7 cellular contexts compared by ENCODE assay signal in the genomic region with DNA sequence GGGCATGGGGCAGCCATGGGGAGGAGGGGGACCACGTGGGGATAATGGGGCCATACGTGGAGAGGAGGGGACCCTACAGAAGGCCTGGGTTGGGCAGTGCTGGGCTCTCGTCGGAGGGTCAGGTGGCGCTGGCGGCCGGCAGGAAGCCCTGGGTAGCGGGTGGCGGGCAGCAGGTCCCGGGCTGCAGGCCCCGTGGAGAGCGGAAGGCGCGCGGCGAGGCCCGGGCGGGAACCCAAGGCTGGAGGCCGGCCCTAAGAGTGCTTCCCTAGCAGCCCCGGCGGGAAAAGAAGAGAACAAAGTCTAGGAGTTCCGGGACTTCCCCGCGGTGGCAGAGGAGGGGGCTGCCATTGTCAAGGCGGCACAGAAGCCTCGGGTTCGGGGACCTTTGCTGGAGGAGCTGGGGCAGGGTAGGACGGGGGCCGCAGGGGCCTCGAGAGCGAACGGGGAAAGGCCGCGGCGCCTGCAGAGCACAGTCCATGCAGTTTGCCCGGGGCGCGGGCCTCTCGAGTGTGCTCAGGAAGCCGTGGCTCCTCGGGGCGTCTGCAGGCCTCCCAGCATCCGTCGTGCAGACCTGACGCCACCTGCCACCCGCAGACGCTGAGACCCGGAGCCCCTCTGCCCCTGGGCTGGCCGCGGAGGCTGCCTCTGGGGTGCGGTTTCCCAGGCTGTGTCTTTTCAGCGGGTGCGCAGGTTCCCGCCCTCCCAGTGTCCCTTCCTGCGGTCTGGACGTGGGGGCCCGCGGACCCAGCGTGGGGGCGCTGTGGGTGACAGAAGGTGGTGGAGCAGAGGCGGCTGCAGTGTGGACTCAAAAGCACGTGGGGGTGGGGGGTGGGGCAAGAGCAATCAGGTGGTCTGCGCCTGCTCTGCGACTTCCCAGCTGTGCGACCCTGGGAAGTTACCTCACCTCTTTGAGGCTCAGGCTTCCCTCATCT. TPM values are rescaled to one million over a fixed set of nuclear protein-coding genes. Genes with fewer than 3 reads are reported as not detected.
DNase-seq lines count a peak whose midpoint lies in the region; ATAC-seq and TF ChIP-seq lines count a peak whose summit lies in the region.

No MANE protein-coding gene starts in this region.

- H3K27me3 ChIP-seq in HCT116 (ENCODE audit: insufficient read depth, low read length) (no peaks in the 10 kb centered on the region), esophagus muscularis mucosa (no peaks in the 10 kb centered on the region)

- TF ChIP-seq POLR2A in HCT116 (IDR thresholded peaks at IDR 0.05; ENCODE audit: borderline replicate concordance, extremely low read depth, insufficient read depth, insufficient read length): no peak
- no peak for TF ChIP-seq POLR2A in esophagus muscularis mucosa (IDR thresholded peaks at IDR 0.05; ENCODE audit: low read depth)

- TF ChIP-seq RAD21 in HCT116 (IDR thresholded peaks at IDR 0.05; ENCODE audit: low read depth): no peak

- H3K79me2 ChIP-seq in HCT116 (ENCODE audit: insufficient read depth, low read length): no peaks in the 10 kb centered on the region

- H3K4me3 ChIP-seq in HCT116 (replicated peaks in 1 of 2; ENCODE audit: low read depth in 1 of 2, low read length in 2 of 2): no peak overlapping the region
- peak overlapping the region; percentile 49 to 58 (median 53) for H3K4me3 ChIP-seq in esophagus muscularis mucosa

- H3K9ac ChIP-seq in HCT116 (ENCODE audit: low read length): no peak overlapping the region

- ATAC-seq in HCT116 (no peak), HG02870 (IDR thresholded peaks at IDR 0.05; ENCODE audit: unreplicated experiment) (no peak)

- no peak overlapping the region for H3K27ac ChIP-seq in HCT116 (ENCODE audit: low read depth, low read length)
- H3K27ac ChIP-seq in esophagus muscularis mucosa (replicated peaks in 1 of 4): peak overlapping the region; percentile 68 to 78 (median 72)

- RAD21 ChIA-PET in HCT116 (lab: Charles Lee; ENCODE audit: low non-redundant PET in 1 of 2, low total read pairs in 2 of 2, uncharacterized antibody in 2 of 2, unreplicated experiment in 2 of 2): no interaction called here

- intact Hi-C loops in HCT116 (cut with micrococcal nuclease) (loop anchor here (2.0 kb wide), 1 partner anchor 75 kb away; no protein-coding TSS in a partner anchor), esophagus muscularis mucosa (cut with DNase I) (loop anchor here (2.0 to 10.0 kb wide), 2 partner anchors 73 to 231 kb away; no protein-coding TSS in a partner anchor)

- POLR2A ChIA-PET in HCT116 (lab: Charles Lee): interaction anchor here (1.4 to 1.5 kb wide), 2 partner anchors 20 to 31 kb away, joined by 3 to 9 read pairs; partner anchors contain the start of gene NCL

- DNase-seq in HCT116 (ENCODE audit: low read depth, low spot score) (no peak), esophagus muscularis mucosa (ENCODE audit: extremely low spot score) (no peak), retina (peak; percentile 38), GM03348 (ENCODE audit: low spot score) (no peak), SKM-1 treated with dmso at 0.1 percent for 144 hours (lab: John Stamatoyannopoulos, UW; ENCODE audit: unreplicated experiment) (no peak)
- peak; percentile 34 to 49 for DNase-seq in activated CD4-positive, alpha-beta T cell treated with anti-CD3 and anti-CD28 coated beads, Interleukin-2, amount 50 U/mL, for 48 hours

- H3K9me3 ChIP-seq in HCT116 (ENCODE audit: control insufficient read depth in 1 of 2, insufficient read depth in 1 of 2, low read depth in 1 of 2, low read length in 2 of 2): no peaks in the 10 kb centered on the region
- no peaks in the 10 kb centered on the region for H3K9me3 ChIP-seq in esophagus muscularis mucosa

- 62% methylated on average over 28 of the region's 65 CpGs for WGBS in esophagus muscularis mucosa

- H3K4me1 ChIP-seq in HCT116 (ENCODE audit: control insufficient read depth in 1 of 2, insufficient read depth in 2 of 2, low read length in 2 of 2) (peaks cover 0 to 7% of the 10 kb centered on the region in 2 experiments; a peak in 1 of 4 replicates), esophagus muscularis mucosa (peaks cover 0 to 23% (median 18%) of the 10 kb centered on the region in 4 donors)

- CTCF ChIA-PET in HCT116 (lab: Charles Lee): interaction anchor here (0.7 to 2.5 kb wide), 13 partner anchors 9 to 231 kb away, joined by 3 to 10 read pairs (median 5); partner anchors contain the start of gene NCL

- TF ChIP-seq CTCF in HCT116 (IDR thresholded peaks at IDR 0.05 in 2 of 3, conservative IDR thresholded peaks at IDR 0.05 in 1 of 3; ENCODE audit: borderline replicate concordance in 1 of 3, insufficient read depth in 1 of 3, low read depth in 2 of 3, low read length in 2 of 3) (no peak), esophagus muscularis mucosa (IDR thresholded peaks at IDR 0.05) (no peak)

- no peak overlapping the region for H2AFZ ChIP-seq in HCT116 (ENCODE audit: low read depth, low read length, poor library complexity, severe bottlenecking)

- H3K9me2 ChIP-seq in HCT116 (ENCODE audit: insufficient read depth): no peaks in the 10 kb centered on the region

- no peaks in the 10 kb centered on the region for H3K36me3 ChIP-seq in HCT116 (ENCODE audit: control insufficient read depth in 1 of 2, insufficient read depth in 2 of 2, low read length in 2 of 2)
- no peaks in the 10 kb centered on the region for H3K36me3 ChIP-seq in esophagus muscularis mucosa

- no TSS peak for BruUV-seq in HCT116 (replicated peaks; lab: Mats Ljungman, UMichigan)

- no peak for TF ChIP-seq EP300 in esophagus muscularis mucosa (IDR thresholded peaks at IDR 0.05)

- 0 out of 2 replicates have a peak overlapping the region, but pooled peaks have one; percentile 42 for H3K4me2 ChIP-seq in HCT116 (ENCODE audit: low read length)

- no peaks in the 10 kb centered on the region for H4K20me1 ChIP-seq in HCT116 (ENCODE audit: insufficient read depth)

TF ChIP-seq in HCT116, 20 proteins besides CTCF, POLR2A, EP300 and RAD21 (continues in another document):
- TF ChIP-seq, protein P1, sequence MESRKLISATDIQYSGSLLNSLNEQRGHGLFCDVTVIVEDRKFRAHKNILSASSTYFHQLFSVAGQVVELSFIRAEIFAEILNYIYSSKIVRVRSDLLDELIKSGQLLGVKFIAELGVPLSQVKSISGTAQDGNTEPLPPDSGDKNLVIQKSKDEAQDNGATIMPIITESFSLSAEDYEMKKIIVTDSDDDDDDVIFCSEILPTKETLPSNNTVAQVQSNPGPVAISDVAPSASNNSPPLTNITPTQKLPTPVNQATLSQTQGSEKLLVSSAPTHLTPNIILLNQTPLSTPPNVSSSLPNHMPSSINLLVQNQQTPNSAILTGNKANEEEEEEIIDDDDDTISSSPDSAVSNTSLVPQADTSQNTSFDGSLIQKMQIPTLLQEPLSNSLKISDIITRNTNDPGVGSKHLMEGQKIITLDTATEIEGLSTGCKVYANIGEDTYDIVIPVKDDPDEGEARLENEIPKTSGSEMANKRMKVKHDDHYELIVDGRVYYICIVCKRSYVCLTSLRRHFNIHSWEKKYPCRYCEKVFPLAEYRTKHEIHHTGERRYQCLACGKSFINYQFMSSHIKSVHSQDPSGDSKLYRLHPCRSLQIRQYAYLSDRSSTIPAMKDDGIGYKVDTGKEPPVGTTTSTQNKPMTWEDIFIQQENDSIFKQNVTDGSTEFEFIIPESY (IDR thresholded peaks at IDR 0.05; ENCODE audit: extremely low read depth, insufficient replicate concordance, low read length): no peak
- TF ChIP-seq, protein P2, sequence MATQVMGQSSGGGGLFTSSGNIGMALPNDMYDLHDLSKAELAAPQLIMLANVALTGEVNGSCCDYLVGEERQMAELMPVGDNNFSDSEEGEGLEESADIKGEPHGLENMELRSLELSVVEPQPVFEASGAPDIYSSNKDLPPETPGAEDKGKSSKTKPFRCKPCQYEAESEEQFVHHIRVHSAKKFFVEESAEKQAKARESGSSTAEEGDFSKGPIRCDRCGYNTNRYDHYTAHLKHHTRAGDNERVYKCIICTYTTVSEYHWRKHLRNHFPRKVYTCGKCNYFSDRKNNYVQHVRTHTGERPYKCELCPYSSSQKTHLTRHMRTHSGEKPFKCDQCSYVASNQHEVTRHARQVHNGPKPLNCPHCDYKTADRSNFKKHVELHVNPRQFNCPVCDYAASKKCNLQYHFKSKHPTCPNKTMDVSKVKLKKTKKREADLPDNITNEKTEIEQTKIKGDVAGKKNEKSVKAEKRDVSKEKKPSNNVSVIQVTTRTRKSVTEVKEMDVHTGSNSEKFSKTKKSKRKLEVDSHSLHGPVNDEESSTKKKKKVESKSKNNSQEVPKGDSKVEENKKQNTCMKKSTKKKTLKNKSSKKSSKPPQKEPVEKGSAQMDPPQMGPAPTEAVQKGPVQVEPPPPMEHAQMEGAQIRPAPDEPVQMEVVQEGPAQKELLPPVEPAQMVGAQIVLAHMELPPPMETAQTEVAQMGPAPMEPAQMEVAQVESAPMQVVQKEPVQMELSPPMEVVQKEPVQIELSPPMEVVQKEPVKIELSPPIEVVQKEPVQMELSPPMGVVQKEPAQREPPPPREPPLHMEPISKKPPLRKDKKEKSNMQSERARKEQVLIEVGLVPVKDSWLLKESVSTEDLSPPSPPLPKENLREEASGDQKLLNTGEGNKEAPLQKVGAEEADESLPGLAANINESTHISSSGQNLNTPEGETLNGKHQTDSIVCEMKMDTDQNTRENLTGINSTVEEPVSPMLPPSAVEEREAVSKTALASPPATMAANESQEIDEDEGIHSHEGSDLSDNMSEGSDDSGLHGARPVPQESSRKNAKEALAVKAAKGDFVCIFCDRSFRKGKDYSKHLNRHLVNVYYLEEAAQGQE (IDR thresholded peaks at IDR 0.05; ENCODE audit: low read depth): no peak
- TF ChIP-seq SIN3A (IDR thresholded peaks at IDR 0.05; ENCODE audit: low read depth): no peak
- no peak for TF ChIP-seq EGR1 (IDR thresholded peaks at IDR 0.05; ENCODE audit: low read depth)
- no peak for TF ChIP-seq CEBPB (IDR thresholded peaks at IDR 0.05; ENCODE audit: low read depth)
- no peak for TF ChIP-seq YY1 (IDR thresholded peaks at IDR 0.05; ENCODE audit: extremely low read depth, insufficient replicate concordance, low read depth, low read length)
- no peak for TF ChIP-seq SP1 (IDR thresholded peaks at IDR 0.05; ENCODE audit: low read depth)
- TF ChIP-seq SRF (IDR thresholded peaks at IDR 0.05; ENCODE audit: low read depth): no peak
- no peak for TF ChIP-seq EZH2 (IDR thresholded peaks at IDR 0.05)
- TF ChIP-seq MAX (IDR thresholded peaks at IDR 0.05): no peak
- TF ChIP-seq ELF1 (IDR thresholded peaks at IDR 0.05; ENCODE audit: borderline replicate concordance, low read depth): no peak
- TF ChIP-seq FOSL1 (IDR thresholded peaks at IDR 0.05; ENCODE audit: low read depth): no peak
- no peak for TF ChIP-seq POLR2AphosphoS5 (IDR thresholded peaks at IDR 0.05; ENCODE audit: low read depth, low read length)
- TF ChIP-seq ZFX (IDR thresholded peaks at IDR 0.05): no peak

RNA-seq across cellular contexts. Expression of gene NCL, which starts 19.4 kb away (rescaled TPM):
- 1,077 TPM for total RNA-seq in HCT116 (2021; ENCODE audit: unreplicated experiment)
- 595 and 601 TPM in 2 replicates for polyA plus RNA-seq in HCT116 (2012)
- total RNA-seq in esophagus muscularis mucosa: 100 to 1,000 TPM; 120 to 238 (median 161) TPM

RNA-seq across cellular contexts. Expression of gene NMUR1, which starts 46.6 kb away (rescaled TPM):
- total RNA-seq in HCT116 (2021; ENCODE audit: unreplicated experiment): not detected
- 0.04 TPM in 1 of 2 replicates, not detected in the other for polyA plus RNA-seq in HCT116 (2012)
- total RNA-seq in esophagus muscularis mucosa: 1 to 10 TPM; 1.2 to 5.4 (median 2.5) TPM

Comparison
In these comparisons a context has a peak if more than half of its experiments do, and no peak if none do; other contexts are left out.
1. DNase-seq: peak in activated CD4-positive, alpha-beta T cell treated with anti-CD3 and anti-CD28 coated beads, Interleukin-2, amount 50 U/mL, for 48 hours (2 of 2) and retina (single experiment); none in HCT116 (single experiment), esophagus muscularis mucosa (single experiment), GM03348 (single experiment) and SKM-1 treated with dmso at 0.1 percent for 144 hours (single experiment).
2. H3K4me3 ChIP-seq: peak in esophagus muscularis mucosa (4 of 4); none in HCT116 (0 of 2).